12 cellular contexts compared by ENCODE assay signal in genomic region chr16:75248142-75248535, GRCh38. TPM values are rescaled to one million over a fixed set of nuclear protein-coding genes. Genes with fewer than 3 reads are reported as not detected.
DNase-seq lines count a peak whose midpoint lies in the region; ATAC-seq and TF ChIP-seq lines count a peak whose summit lies in the region.
"Had no signal": no experiment of that assay in that cellular context is flagged by ENCODE, and none has a peak within 500 bp of the region (broad histone marks: within the 10 kb centered on the region; RNA-seq: fewer than 3 reads in every experiment).

No MANE protein-coding gene starts in this region.

- H3K4me3 Mint-ChIP-seq in Calu3 (ENCODE audit: low read depth, unreplicated experiment) (peak overlapping the region; percentile 96), MCF 10A (ENCODE audit: unreplicated experiment) (no peak overlapping the region)
- H3K4me3 Mint-ChIP-seq in activated CD8-positive, alpha-beta T cell treated with anti-CD3 and anti-CD28 coated beads, Interleukin-2, amount 10 ng/mL, durations not matched to agents 7 days and 5 days = no peak overlapping the region
- H3K4me3 Mint-ChIP-seq: central memory CD8-positive, alpha-beta T cell had no signal

- intact Hi-C loops in Calu3 (cut with micrococcal nuclease; ENCODE audit: unreplicated experiment) = loop anchor here (5.0 kb wide), 1 partner anchor 139 kb away; no protein-coding TSS in a partner anchor
- intact Hi-C loops in MCF 10A (cut with micrococcal nuclease) = no loop called here
- intact Hi-C loops in left lung (cut with DNase I) = no loop called here

- H3K9me3 ChIP-seq in left lung (no peaks in the 10 kb centered on the region), skeletal muscle tissue (ENCODE audit: control insufficient read depth in 3 of 3, low read length in 3 of 3) (no peaks in the 10 kb centered on the region)

- peaks cover 59 to 95% of the 10 kb centered on the region in 2 donors for H3K4me1 ChIP-seq in left lung
- peaks cover 87 to 90% (median 88%) of the 10 kb centered on the region in 3 donors for H3K4me1 ChIP-seq in skeletal muscle tissue (ENCODE audit: control insufficient read depth in 3 of 3, insufficient read depth in 3 of 3, low read length in 3 of 3)

- no TSS peak for BruUV-seq in Calu3 (replicated peaks; lab: Mats Ljungman, UMichigan)
- BruUV-seq in MCF 10A (replicated peaks; lab: Mats Ljungman, UMichigan) = no TSS peak

- CTCF ChIA-PET in Calu3 (lab: Charles Lee) (interaction anchor here (0.8 to 3.1 kb wide), 3 partner anchors 16 to 137 kb away, joined by 3 to 9 read pairs (median 4); no protein-coding TSS in a partner anchor), MCF 10A (lab: Yijun Ruan, JAX) (interaction anchor here (0.9 to 2.7 kb wide), 5 partner anchors 14 to 133 kb away, joined by 3 to 15 read pairs (median 3); no protein-coding TSS in a partner anchor)
- CTCF ChIA-PET in activated CD8-positive, alpha-beta T cell treated with anti-CD3 and anti-CD28 coated beads, Interleukin-2, amount 10 ng/mL, durations not matched to agents 7 days and 5 days (lab: Charles Lee) = interaction anchor here (0.8 kb wide), 1 partner anchor 14 kb away, joined by 3 read pairs; no protein-coding TSS in a partner anchor

- no peak for TF ChIP-seq POLR2A in GM18505 (IDR thresholded peaks at IDR 0.05; ENCODE audit: borderline replicate concordance, extremely low read depth, insufficient read depth, insufficient read length)

- H3K4me3 ChIP-seq in left lung (no peak overlapping the region), skeletal muscle tissue (ENCODE audit: low read length in 3 of 3) (peak overlapping the region in 2 of 3 donors; percentile 27 to 83)

- peaks cover 0 to 60% of the 10 kb centered on the region in 2 donors for H3K27me3 ChIP-seq in left lung
- H3K27me3 ChIP-seq in skeletal muscle tissue (ENCODE audit: control insufficient read depth in 3 of 3, insufficient read depth in 3 of 3, low read length in 3 of 3) = no peaks in the 10 kb centered on the region

- no peaks in the 10 kb centered on the region for H3K36me3 ChIP-seq in left lung
- H3K36me3 ChIP-seq in skeletal muscle tissue (ENCODE audit: control insufficient read depth in 3 of 3, insufficient read depth in 3 of 3, low read length in 3 of 3) = no peaks in the 10 kb centered on the region

- no peaks in the 10 kb centered on the region for H3K9me3 Mint-ChIP-seq in Calu3 (ENCODE audit: low read depth, unreplicated experiment)
- no peaks in the 10 kb centered on the region for H3K9me3 Mint-ChIP-seq in MCF 10A (ENCODE audit: unreplicated experiment)
- H3K9me3 Mint-ChIP-seq in activated CD8-positive, alpha-beta T cell treated with anti-CD3 and anti-CD28 coated beads, Interleukin-2, amount 10 ng/mL, durations not matched to agents 7 days and 5 days (ENCODE audit: insufficient read depth) = no peaks in the 10 kb centered on the region
- H3K9me3 Mint-ChIP-seq: central memory CD8-positive, alpha-beta T cell had no signal

- H3K27ac ChIP-seq in left lung = peak overlapping the region; percentile 83 to 91
- H3K27ac ChIP-seq in skeletal muscle tissue (ENCODE audit: low read depth, low read length) = peak overlapping the region; percentile 96

- H3K27me3 Mint-ChIP-seq in Calu3 (ENCODE audit: unreplicated experiment) = no peaks in the 10 kb centered on the region
- H3K27me3 Mint-ChIP-seq in MCF 10A (ENCODE audit: insufficient read depth, unreplicated experiment) = no peaks in the 10 kb centered on the region
- H3K27me3 Mint-ChIP-seq in activated CD8-positive, alpha-beta T cell treated with anti-CD3 and anti-CD28 coated beads, Interleukin-2, amount 10 ng/mL, durations not matched to agents 7 days and 5 days (ENCODE audit: low read depth) = peaks cover 39% of the 10 kb centered on the region

- TF ChIP-seq CTCF in Calu3 (IDR thresholded peaks at IDR 0.05; ENCODE audit: unreplicated experiment) (no peak), MCF 10A (IDR thresholded peaks at IDR 0.05; ENCODE audit: unreplicated experiment) (no peak), left lung (IDR thresholded peaks at IDR 0.05) (no peak)

- DNase-seq in Calu3 (no peak), MCF 10A (ENCODE audit: unreplicated experiment) (no peak), left lung (no peak), NCI-H1092 treated with DMSO at 0.1 percent for 48 hours (lab: John Stamatoyannopoulos, UW) (no peak), activated T-cell treated with anti-CD3 and anti-CD28 coated beads for 4 hours (no peak)
- no peak for DNase-seq in activated CD8-positive, alpha-beta T cell treated with anti-CD3 and anti-CD28 coated beads, Interleukin-2, amount 10 ng/mL, durations not matched to agents 7 days and 5 days
- DNase-seq: small intestine; stimulated activated naive CD8-positive, alpha-beta T cell treated with anti-CD3 and anti-CD28 coated beads, Interleukin-15, Interleukin-2, amounts not matched to agents 100 U/mL and 50 U/mL, for 24 hours had no signal

- ATAC-seq in left lung (no peak), GM18505 (IDR thresholded peaks at IDR 0.05; ENCODE audit: unreplicated experiment) (no peak)
- ATAC-seq in activated CD8-positive, alpha-beta T cell treated with anti-CD3 and anti-CD28 coated beads, Interleukin-2, amount 10 ng/mL, durations not matched to agents 7 days and 5 days = no peak
- ATAC-seq: stimulated activated naive CD8-positive, alpha-beta T cell treated with anti-CD3 and anti-CD28 coated beads, Interleukin-15, Interleukin-2, amounts not matched to agents 100 U/mL and 50 U/mL, for 24 hours had no signal

- POLR2A ChIA-PET in MCF 10A (lab: Yijun Ruan, JAX) = interaction anchor here (0.9 kb wide), 1 partner anchor 57 kb away, joined by 3 read pairs; no protein-coding TSS in a partner anchor
- POLR2A ChIA-PET in activated CD8-positive, alpha-beta T cell treated with anti-CD3 and anti-CD28 coated beads, Interleukin-2, amount 10 ng/mL, durations not matched to agents 7 days and 5 days (lab: Charles Lee) = no interaction called here

- H3K4me1 Mint-ChIP-seq in Calu3 (ENCODE audit: low read depth, unreplicated experiment) = peaks cover 77% of the 10 kb centered on the region
- peaks cover 43% of the 10 kb centered on the region for H3K4me1 Mint-ChIP-seq in MCF 10A (ENCODE audit: insufficient read depth, unreplicated experiment)
- peaks cover 12% of the 10 kb centered on the region for H3K4me1 Mint-ChIP-seq in activated CD8-positive, alpha-beta T cell treated with anti-CD3 and anti-CD28 coated beads, Interleukin-2, amount 10 ng/mL, durations not matched to agents 7 days and 5 days (ENCODE audit: low read depth)

- H3K36me3 Mint-ChIP-seq in Calu3 (ENCODE audit: insufficient read depth, unreplicated experiment) = peaks cover 97% of the 10 kb centered on the region
- peaks cover 12% of the 10 kb centered on the region for H3K36me3 Mint-ChIP-seq in MCF 10A (ENCODE audit: insufficient read depth, unreplicated experiment)
- no peaks in the 10 kb centered on the region for H3K36me3 Mint-ChIP-seq in activated CD8-positive, alpha-beta T cell treated with anti-CD3 and anti-CD28 coated beads, Interleukin-2, amount 10 ng/mL, durations not matched to agents 7 days and 5 days (ENCODE audit: low read depth)

- peak overlapping the region; percentile 93 for H3K27ac Mint-ChIP-seq in Calu3 (ENCODE audit: unreplicated experiment)
- peak overlapping the region; percentile 96 for H3K27ac Mint-ChIP-seq in MCF 10A (ENCODE audit: low read depth, unreplicated experiment)
- H3K27ac Mint-ChIP-seq in activated CD8-positive, alpha-beta T cell treated with anti-CD3 and anti-CD28 coated beads, Interleukin-2, amount 10 ng/mL, durations not matched to agents 7 days and 5 days = no peak overlapping the region

- H3K9ac ChIP-seq in skeletal muscle tissue (ENCODE audit: low read depth in 1 of 3, low read length in 3 of 3) = peak overlapping the region; percentile 51 to 92 (median 84)

RNA-seq across cellular contexts. Expression of gene BCAR1, which starts 3.3 kb away (rescaled TPM):
- 153 and 168 TPM in 2 replicates for total RNA-seq in Calu3 (2022)
- total RNA-seq in MCF 10A (2022) = 58.6 and 68.1 TPM in 2 replicates
- total RNA-seq in left lung = 10 to 100 TPM; 67.6 to 73.6 TPM
- 19.3 TPM for total RNA-seq in skeletal muscle tissue
- total RNA-seq in activated CD8-positive, alpha-beta T cell treated with anti-CD3 and anti-CD28 coated beads, Interleukin-2, amount 10 ng/mL, durations not matched to agents 7 days and 5 days = under 1 TPM in 1 of 2 experiments, not detected in 1; 0.08 TPM

RNA-seq across cellular contexts. Expression of gene CTRB1, which starts 29.4 kb away (rescaled TPM):
- not detected in 2 replicates for total RNA-seq in Calu3 (2022)
- total RNA-seq in MCF 10A (2022) = not detected in 2 replicates
- not detected for total RNA-seq in left lung
- not detected for total RNA-seq in skeletal muscle tissue
- not detected for total RNA-seq in activated CD8-positive, alpha-beta T cell treated with anti-CD3 and anti-CD28 coated beads, Interleukin-2, amount 10 ng/mL, durations not matched to agents 7 days and 5 days
- total RNA-seq: activated CD8-positive, alpha-beta memory T cell treated with anti-CD3 and anti-CD28 coated beads for 36 hours had no signal

RNA-seq across cellular contexts. Expression of gene CTRB2, which starts 41.2 kb away (rescaled TPM):
- 0.76 TPM in 1 of 2 replicates, not detected in the other for total RNA-seq in Calu3 (2022)
- not detected in 2 replicates for total RNA-seq in MCF 10A (2022)
- not detected for total RNA-seq in left lung
- total RNA-seq in skeletal muscle tissue = not detected
- not detected for total RNA-seq in activated CD8-positive, alpha-beta T cell treated with anti-CD3 and anti-CD28 coated beads, Interleukin-2, amount 10 ng/mL, durations not matched to agents 7 days and 5 days
- total RNA-seq: activated CD8-positive, alpha-beta memory T cell treated with anti-CD3 and anti-CD28 coated beads for 36 hours had no signal

Comparison
In these comparisons a context has a peak if more than half of its experiments do, and no peak if none do; other contexts are left out.
1. H3K4me3 ChIP-seq: peak in skeletal muscle tissue (2 of 3); none in left lung (0 of 2).
2. RNA of gene BCAR1, which starts 3.3 kb away (total RNA-seq): 153 to 168 TPM in Calu3, 67.6 to 73.6 TPM in left lung, 58.6 to 68.1 TPM in MCF 10A and 19.3 TPM in skeletal muscle tissue (single experiment); 0.08 TPM in activated CD8-positive, alpha-beta T cell treated with anti-CD3 and anti-CD28 coated beads, Interleukin-2, amount 10 ng/mL, durations not matched to agents 7 days and 5 days; every median in the first group is over 10 times any median in the second.